2 cellular contexts compared by ENCODE assay signal in the genomic region with DNA sequence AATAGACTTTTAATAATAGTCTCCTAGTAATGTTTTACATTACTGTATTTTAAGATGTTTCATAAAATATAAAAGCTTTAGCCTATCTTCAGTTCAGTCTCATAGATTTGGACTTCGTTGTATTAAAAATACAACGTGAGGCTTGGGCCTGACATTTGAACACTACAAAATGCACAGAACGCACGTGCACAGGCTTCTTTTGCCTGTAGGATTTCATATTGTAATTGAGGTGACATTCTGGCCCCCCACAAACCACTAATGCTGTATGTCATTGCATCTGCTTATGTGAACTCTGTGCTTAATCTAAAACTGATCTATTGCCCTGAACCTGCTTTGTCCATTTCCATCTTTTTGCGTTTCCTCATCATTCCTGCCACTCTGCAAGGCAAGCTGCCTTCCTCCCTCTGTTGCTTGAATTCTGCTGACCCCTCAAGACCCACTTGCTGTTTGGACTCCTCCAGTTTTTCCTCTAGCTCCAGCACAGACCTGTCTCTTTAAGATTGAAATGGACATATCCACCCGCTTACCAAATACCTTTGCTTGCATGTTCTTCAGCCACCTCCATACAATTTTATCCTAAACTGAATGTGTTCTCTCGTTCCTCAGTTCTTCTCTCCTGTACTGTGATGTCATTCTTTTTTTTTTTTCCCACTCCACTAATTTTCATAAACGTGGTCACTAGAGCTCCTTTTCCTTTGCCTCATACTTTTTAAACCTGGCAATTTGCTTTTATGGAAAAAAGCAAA.
TF ChIP-seq lines count a peak whose summit lies in the region.

No MANE protein-coding gene starts in this region.

TF ChIP-seq in SK-N-SH, 30 proteins besides CTCF, POLR2A, EP300 and RAD21:
- no peak for TF ChIP-seq GABPA (IDR thresholded peaks at IDR 0.05; ENCODE audit: low read depth)
- TF ChIP-seq RXRA (IDR thresholded peaks at IDR 0.05; ENCODE audit: borderline replicate concordance, low read depth) = no peak
- TF ChIP-seq MXI1 (IDR thresholded peaks at IDR 0.05; ENCODE audit: low read depth, low read length) = no peak
- TF ChIP-seq GATA2 (CRISPR knock-in tag; IDR thresholded peaks at IDR 0.05) = peak; percentile 14; the same call in 1 of the 2 replicates
- no peak for TF ChIP-seq POLR2AphosphoS5 (IDR thresholded peaks at IDR 0.05; ENCODE audit: low read depth, low read length)

TF ChIP-seq in SK-N-SH treated with all-trans-retinoic acid at 6 μM for 48 hours, 23 proteins besides CTCF, POLR2A, EP300 and RAD21:
- TF ChIP-seq TCF4 (CRISPR knock-in tag; IDR thresholded peaks at IDR 0.05; ENCODE audit: borderline replicate concordance) (no peak), GLIS3 (CRISPR knock-in tag; IDR thresholded peaks at IDR 0.05) (no peak), SNAI2 (CRISPR knock-in tag; IDR thresholded peaks at IDR 0.05) (no peak), TSHZ2 (CRISPR knock-in tag; IDR thresholded peaks at IDR 0.05) (no peak), CSDC2 (CRISPR knock-in tag; IDR thresholded peaks at IDR 0.05) (no peak), ZC3H10 (CRISPR knock-in tag; IDR thresholded peaks at IDR 0.05) (no peak), TOX (CRISPR knock-in tag; IDR thresholded peaks at IDR 0.05; ENCODE audit: borderline replicate concordance) (no peak), PPARA (CRISPR knock-in tag; IDR thresholded peaks at IDR 0.05; ENCODE audit: borderline replicate concordance) (no peak), ZFP3 (CRISPR knock-in tag; IDR thresholded peaks at IDR 0.05) (no peak), ARNTL (CRISPR knock-in tag; IDR thresholded peaks at IDR 0.05; ENCODE audit: borderline replicate concordance, low read depth) (no peak), CSRNP3 (CRISPR knock-in tag; IDR thresholded peaks at IDR 0.05) (no peak), ESRRG (CRISPR knock-in tag; IDR thresholded peaks at IDR 0.05) (no peak), ZNF70 (CRISPR knock-in tag; IDR thresholded peaks at IDR 0.05) (no peak), ZNF8 (CRISPR knock-in tag; IDR thresholded peaks at IDR 0.05) (no peak), CREB5 (CRISPR knock-in tag; IDR thresholded peaks at IDR 0.05; ENCODE audit: low read depth) (no peak), RARB (CRISPR knock-in tag; IDR thresholded peaks at IDR 0.05) (no peak)
- TF ChIP-seq, protein P1, sequence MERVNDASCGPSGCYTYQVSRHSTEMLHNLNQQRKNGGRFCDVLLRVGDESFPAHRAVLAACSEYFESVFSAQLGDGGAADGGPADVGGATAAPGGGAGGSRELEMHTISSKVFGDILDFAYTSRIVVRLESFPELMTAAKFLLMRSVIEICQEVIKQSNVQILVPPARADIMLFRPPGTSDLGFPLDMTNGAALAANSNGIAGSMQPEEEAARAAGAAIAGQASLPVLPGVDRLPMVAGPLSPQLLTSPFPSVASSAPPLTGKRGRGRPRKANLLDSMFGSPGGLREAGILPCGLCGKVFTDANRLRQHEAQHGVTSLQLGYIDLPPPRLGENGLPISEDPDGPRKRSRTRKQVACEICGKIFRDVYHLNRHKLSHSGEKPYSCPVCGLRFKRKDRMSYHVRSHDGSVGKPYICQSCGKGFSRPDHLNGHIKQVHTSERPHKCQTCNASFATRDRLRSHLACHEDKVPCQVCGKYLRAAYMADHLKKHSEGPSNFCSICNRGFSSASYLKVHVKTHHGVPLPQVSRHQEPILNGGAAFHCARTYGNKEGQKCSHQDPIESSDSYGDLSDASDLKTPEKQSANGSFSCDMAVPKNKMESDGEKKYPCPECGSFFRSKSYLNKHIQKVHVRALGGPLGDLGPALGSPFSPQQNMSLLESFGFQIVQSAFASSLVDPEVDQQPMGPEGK (CRISPR knock-in tag; IDR thresholded peaks at IDR 0.05; ENCODE audit: borderline replicate concordance) = no peak
- TF ChIP-seq, protein P2, sequence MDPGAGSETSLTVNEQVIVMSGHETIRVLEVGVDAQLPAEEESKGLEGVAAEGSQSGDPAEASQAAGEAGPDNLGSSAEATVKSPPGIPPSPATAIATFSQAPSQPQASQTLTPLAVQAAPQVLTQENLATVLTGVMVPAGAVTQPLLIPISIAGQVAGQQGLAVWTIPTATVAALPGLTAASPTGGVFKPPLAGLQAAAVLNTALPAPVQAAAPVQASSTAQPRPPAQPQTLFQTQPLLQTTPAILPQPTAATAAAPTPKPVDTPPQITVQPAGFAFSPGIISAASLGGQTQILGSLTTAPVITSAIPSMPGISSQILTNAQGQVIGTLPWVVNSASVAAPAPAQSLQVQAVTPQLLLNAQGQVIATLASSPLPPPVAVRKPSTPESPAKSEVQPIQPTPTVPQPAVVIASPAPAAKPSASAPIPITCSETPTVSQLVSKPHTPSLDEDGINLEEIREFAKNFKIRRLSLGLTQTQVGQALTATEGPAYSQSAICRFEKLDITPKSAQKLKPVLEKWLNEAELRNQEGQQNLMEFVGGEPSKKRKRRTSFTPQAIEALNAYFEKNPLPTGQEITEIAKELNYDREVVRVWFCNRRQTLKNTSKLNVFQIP (CRISPR knock-in tag; IDR thresholded peaks at IDR 0.05; ENCODE audit: borderline replicate concordance, low read depth) = no peak
TF ChIP-seq in SK-N-SH treated with all-trans-retinoic acid at 6 μM for 48 hours: peak in this region for 0.
